In genomic region chr7:20491286-20491685, GRCh38 we compare ENCODE assay signal across 8 cellular contexts.
"Had no signal": no experiment of that assay in that cellular context is flagged by ENCODE, and none has a peak within 500 bp of the region (broad histone marks: within the 10 kb centered on the region; RNA-seq: fewer than 3 reads in every experiment).

No MANE protein-coding gene starts in this region.

- ATAC-seq: GM23338 had no signal

- H3K9ac ChIP-seq: KMS-11 had no signal

- DNase-seq: H9, HCEC 1CT, HFFc6, KBM-7 had no signal

- H3K27ac ChIP-seq: KMS-11 had no signal

- H2AFZ ChIP-seq: GM23338 had no signal

- FAIRE-seq: H1, H54 had no signal

- H3K4me3 ChIP-seq: GM23338 had no signal

- H3K4me2 ChIP-seq: GM23338, KMS-11 had no signal
